In the genomic region with DNA sequence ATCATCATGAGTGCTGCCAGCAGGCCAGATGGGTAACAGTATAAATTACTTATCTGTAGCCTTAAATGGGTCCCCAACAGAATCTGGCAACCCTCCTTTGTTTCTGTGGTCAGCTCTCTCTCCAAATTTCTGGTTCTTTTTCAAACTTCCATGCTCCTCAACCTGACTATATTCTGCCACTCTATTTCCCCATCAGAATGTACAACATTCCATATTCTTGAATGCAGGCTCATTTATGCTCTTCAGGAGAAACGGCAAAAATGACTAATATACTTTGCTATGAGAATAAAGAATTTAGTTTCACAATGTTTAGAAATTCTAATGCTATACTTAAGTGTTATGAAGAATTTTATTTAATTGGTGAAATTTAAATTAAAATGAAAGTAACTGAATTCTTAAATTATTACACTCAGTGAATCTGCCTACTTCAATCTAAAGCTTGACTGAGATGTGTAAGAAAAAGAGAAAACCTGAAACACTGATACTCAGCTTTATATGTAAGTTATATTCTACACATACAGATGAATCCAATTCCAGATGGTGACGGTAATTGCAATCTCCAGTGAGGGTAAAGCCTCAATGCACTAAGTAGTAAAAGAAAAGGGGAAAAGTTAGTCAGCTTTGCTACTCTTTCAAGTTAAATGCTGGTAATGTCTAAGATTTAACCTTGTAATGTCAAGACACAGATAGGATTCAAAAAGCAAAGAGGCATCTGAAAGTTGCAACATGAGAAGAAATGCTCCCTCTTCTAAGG, we compare ENCODE assay signal across 19 cellular contexts. TPM values are rescaled to one million over a fixed set of nuclear protein-coding genes. Genes with fewer than 3 reads are reported as not detected.
A peak's percentile ranks its signal among the peaks of the same experiment; 100 is the strongest.
DNase-seq lines count a peak whose midpoint lies in the region; ATAC-seq, FAIRE-seq and TF ChIP-seq lines count a peak whose summit lies in the region.
"Had no signal": no experiment of that assay in that cellular context is flagged by ENCODE, and none has a peak within 500 bp of the region (broad histone marks: within the 10 kb centered on the region; RNA-seq: fewer than 3 reads in every experiment).

No MANE protein-coding gene starts in this region.

- peaks cover 19% of the 10 kb centered on the region for H3K36me3 Mint-ChIP-seq in activated CD4-positive, alpha-beta memory T cell treated with anti-CD3 and anti-CD28 coated beads for 36 hours
- peaks cover 49% of the 10 kb centered on the region for H3K36me3 Mint-ChIP-seq in activated CD4-positive, alpha-beta memory T cell treated with anti-CD3 and anti-CD28 coated beads, Interleukin-2, amount 10 ng/mL, durations not matched to agents 7 days and 5 days (ENCODE audit: low read depth)

- TF ChIP-seq CTCF in bronchial epithelial cell (IDR thresholded peaks at IDR 0.05; ENCODE audit: insufficient read depth, low read length, severe bottlenecking) (no peak), osteoblast (IDR thresholded peaks at IDR 0.05; ENCODE audit: extremely low read depth, low read depth, low read length) (no peak)

- no peak for FAIRE-seq in bronchial epithelial cell (lab: Jason Lieb, UNC)

- ATAC-seq in GM21619 (IDR thresholded peaks at IDR 0.05; ENCODE audit: unreplicated experiment), result no peak
- ATAC-seq: foreskin keratinocyte, T-cell had no signal

- peaks cover 5% of the 10 kb centered on the region for H4K20me1 ChIP-seq in osteoblast (ENCODE audit: insufficient read depth, low read length)

- H2AFZ ChIP-seq in osteoblast (ENCODE audit: low read length), result no peak overlapping the region

- POLR2A ChIA-PET in activated CD4-positive, alpha-beta memory T cell treated with anti-CD3 and anti-CD28 coated beads for 36 hours (lab: Charles Lee), result interaction anchor here (0.6 to 1.1 kb wide), 2 partner anchors 16 to 27 kb away, joined by 3 read pairs; no protein-coding TSS in a partner anchor
- POLR2A ChIA-PET in activated CD4-positive, alpha-beta memory T cell treated with anti-CD3 and anti-CD28 coated beads, Interleukin-2, amount 10 ng/mL, durations not matched to agents 7 days and 5 days (lab: Charles Lee), result interaction anchor here (1.0 to 6.6 kb wide), 4 partner anchors 18 to 273 kb away, joined by 3 to 99 read pairs (median 4); a partner anchor contains a TSS

- peaks cover 3% of the 10 kb centered on the region for H3K9me3 Mint-ChIP-seq in activated CD4-positive, alpha-beta memory T cell treated with anti-CD3 and anti-CD28 coated beads for 36 hours
- peaks cover 5% of the 10 kb centered on the region for H3K9me3 Mint-ChIP-seq in activated CD4-positive, alpha-beta memory T cell treated with anti-CD3 and anti-CD28 coated beads, Interleukin-2, amount 10 ng/mL, durations not matched to agents 7 days and 5 days
- H3K9me3 Mint-ChIP-seq: activated naive CD4-positive, alpha-beta T cell treated with anti-CD3 and anti-CD28 coated beads, Interleukin-2, amount 50 U/mL, for 24 hours; dendritic cell treated with granulocyte-macrophage colony-stimulating factor and Interleukin-4, amounts not matched to agents 40 ng/mL and 50 ng/mL, for 4 days; T-cell had no signal

- H3K27me3 ChIP-seq in bronchial epithelial cell (ENCODE audit: control insufficient read depth, insufficient read depth, low read length), result no peaks in the 10 kb centered on the region
- no peaks in the 10 kb centered on the region for H3K27me3 ChIP-seq in osteoblast (ENCODE audit: insufficient read depth, low read length)
- H3K27me3 ChIP-seq: foreskin keratinocyte, vagina had no signal

- H3K27ac Mint-ChIP-seq in activated CD4-positive, alpha-beta memory T cell treated with anti-CD3 and anti-CD28 coated beads for 36 hours, result peak overlapping the region; percentile 54
- H3K27ac Mint-ChIP-seq in activated CD4-positive, alpha-beta memory T cell treated with anti-CD3 and anti-CD28 coated beads, Interleukin-2, amount 10 ng/mL, durations not matched to agents 7 days and 5 days, result no peak overlapping the region
- H3K27ac Mint-ChIP-seq: activated naive CD4-positive, alpha-beta T cell treated with anti-CD3 and anti-CD28 coated beads, Interleukin-2, amount 50 U/mL, for 24 hours; B cell; dendritic cell treated with granulocyte-macrophage colony-stimulating factor and Interleukin-4, amounts not matched to agents 40 ng/mL and 50 ng/mL, for 4 days; H9; T-cell had no signal

- no peaks in the 10 kb centered on the region for H3K27me3 Mint-ChIP-seq in activated CD4-positive, alpha-beta memory T cell treated with anti-CD3 and anti-CD28 coated beads for 36 hours
- H3K27me3 Mint-ChIP-seq in activated CD4-positive, alpha-beta memory T cell treated with anti-CD3 and anti-CD28 coated beads, Interleukin-2, amount 10 ng/mL, durations not matched to agents 7 days and 5 days, result no peaks in the 10 kb centered on the region
- H3K27me3 Mint-ChIP-seq: activated naive CD4-positive, alpha-beta T cell treated with anti-CD3 and anti-CD28 coated beads, Interleukin-2, amount 50 U/mL, for 24 hours; B cell; dendritic cell treated with granulocyte-macrophage colony-stimulating factor and Interleukin-4, amounts not matched to agents 40 ng/mL and 50 ng/mL, for 4 days; T-cell had no signal

- H3K4me2 ChIP-seq in osteoblast (ENCODE audit: insufficient read depth, low read length), result peak overlapping the region; percentile 73

- H3K4me3 Mint-ChIP-seq in activated CD4-positive, alpha-beta memory T cell treated with anti-CD3 and anti-CD28 coated beads for 36 hours, result no peak overlapping the region
- H3K4me3 Mint-ChIP-seq in activated CD4-positive, alpha-beta memory T cell treated with anti-CD3 and anti-CD28 coated beads, Interleukin-2, amount 10 ng/mL, durations not matched to agents 7 days and 5 days, result no peak overlapping the region
- H3K4me3 Mint-ChIP-seq: activated naive CD4-positive, alpha-beta T cell treated with anti-CD3 and anti-CD28 coated beads, Interleukin-2, amount 50 U/mL, for 24 hours; B cell; dendritic cell treated with granulocyte-macrophage colony-stimulating factor and Interleukin-4, amounts not matched to agents 40 ng/mL and 50 ng/mL, for 4 days; H9; T-cell had no signal

- no peaks in the 10 kb centered on the region for H3K9me3 ChIP-seq in osteoblast (ENCODE audit: low read depth, low read length)
- H3K9me3 ChIP-seq: vagina had no signal

- H3K4me1 ChIP-seq in osteoblast (ENCODE audit: insufficient read depth, low read length), result peaks cover 54% of the 10 kb centered on the region
- H3K4me1 ChIP-seq: foreskin keratinocyte had no signal

- intact Hi-C loops in activated CD4-positive, alpha-beta memory T cell treated with anti-CD3 and anti-CD28 coated beads for 36 hours (cut with micrococcal nuclease), result no loop called here

- H3K4me3 ChIP-seq in bronchial epithelial cell (ENCODE audit: low read depth, low read length) (no peak overlapping the region), osteoblast (ENCODE audit: insufficient read depth, low read length) (peak overlapping the region; percentile 26)
- H3K4me3 ChIP-seq: vagina had no signal

- CTCF ChIA-PET in activated CD4-positive, alpha-beta memory T cell treated with anti-CD3 and anti-CD28 coated beads for 36 hours (lab: Charles Lee), result interaction anchor here (0.7 to 6.4 kb wide), 11 partner anchors 11 to 259 kb away, joined by 3 to 185 read pairs (median 4); a partner anchor contains a TSS
- CTCF ChIA-PET in activated CD4-positive, alpha-beta memory T cell treated with anti-CD3 and anti-CD28 coated beads, Interleukin-2, amount 10 ng/mL, durations not matched to agents 7 days and 5 days (lab: Charles Lee), result interaction anchor here (0.7 to 8.5 kb wide), 15 partner anchors 8 to 258 kb away, joined by 3 to 94 read pairs (median 8); a partner anchor contains a TSS

- peaks cover 79% of the 10 kb centered on the region for H3K4me1 Mint-ChIP-seq in activated CD4-positive, alpha-beta memory T cell treated with anti-CD3 and anti-CD28 coated beads for 36 hours (ENCODE audit: low read depth)
- H3K4me1 Mint-ChIP-seq in activated CD4-positive, alpha-beta memory T cell treated with anti-CD3 and anti-CD28 coated beads, Interleukin-2, amount 10 ng/mL, durations not matched to agents 7 days and 5 days, result peaks cover 68% of the 10 kb centered on the region

- peak overlapping the region; percentile 76 for H3K27ac ChIP-seq in osteoblast (ENCODE audit: low read depth, low read length)
- H3K27ac ChIP-seq: foreskin keratinocyte, vagina had no signal

- DNase-seq in activated CD4-positive, alpha-beta memory T cell treated with anti-CD3 and anti-CD28 coated beads for 36 hours, result no peak
- DNase-seq in activated CD4-positive, alpha-beta memory T cell treated with anti-CD3 and anti-CD28 coated beads, Interleukin-2, amount 10 ng/mL, durations not matched to agents 7 days and 5 days, result no peak
- DNase-seq in LHCN-M2 (ENCODE audit: low read depth), result peak; percentile 48
- peak; percentile 56 for DNase-seq in bronchial epithelial cell (ENCODE audit: low read depth)
- DNase-seq in osteoblast (ENCODE audit: insufficient read length, low spot score, missing footprints), result peak; percentile 60
- DNase-seq in kidney tubule cell (ENCODE audit: low spot score), result no peak
- no peak for DNase-seq in SHP77 treated with DMSO at 0.1 percent for 48 hours (lab: John Stamatoyannopoulos, UW)
- DNase-seq: activated CD4-positive, alpha-beta T cell treated with anti-CD3 and anti-CD28 coated beads, Interleukin-2, amount 50 U/mL, for 48 hours; H9; NCI-H2227 treated with DMSO at 0.1 percent for 48 hours; posterior cingulate gyrus; stimulated activated CD8-positive, alpha-beta memory T cell treated with anti-CD3 and anti-CD28 coated beads, Interleukin-4, amount 100 ng/mL, for 48 hours; T-cell had no signal

- H3K36me3 ChIP-seq in bronchial epithelial cell (ENCODE audit: control insufficient read depth, insufficient read depth, low read length) (no peaks in the 10 kb centered on the region), osteoblast (ENCODE audit: insufficient read depth, low read length) (no peaks in the 10 kb centered on the region)
- H3K36me3 ChIP-seq: vagina had no signal

- peaks cover 90% of the 10 kb centered on the region for H3K79me2 ChIP-seq in osteoblast (ENCODE audit: insufficient read depth, low read length)

RNA-seq across cellular contexts. Expression of a gene that starts 24.7 kb away (rescaled TPM):
- total RNA-seq in activated CD4-positive, alpha-beta memory T cell treated with anti-CD3 and anti-CD28 coated beads for 36 hours, result 100 to 1,000 TPM; 102 to 107 TPM
- 10 to 100 TPM; 78.4 to 79.6 TPM for total RNA-seq in activated CD4-positive, alpha-beta memory T cell treated with anti-CD3 and anti-CD28 coated beads, Interleukin-2, amount 10 ng/mL, durations not matched to agents 7 days and 5 days
- 38.9 and 42.0 TPM in 2 replicates for total RNA-seq in LHCN-M2 (2014; rRNA removed)
- 14.4 TPM for polyA plus RNA-seq in LHCN-M2 (2012)
- total RNA-seq in bronchial epithelial cell, result 6.0 and 6.3 TPM in 2 replicates
- 47.7 and 48.1 TPM in 2 replicates for total RNA-seq in osteoblast

Comparison
In these comparisons a context has a peak if more than half of its experiments do, and no peak if none do; other contexts are left out.
1. DNase-seq: peak in LHCN-M2 (single experiment), bronchial epithelial cell (single experiment) and osteoblast (single experiment); none in activated CD4-positive, alpha-beta memory T cell treated with anti-CD3 and anti-CD28 coated beads for 36 hours (single experiment), activated CD4-positive, alpha-beta memory T cell treated with anti-CD3 and anti-CD28 coated beads, Interleukin-2, amount 10 ng/mL, durations not matched to agents 7 days and 5 days (single experiment), kidney tubule cell (single experiment) and SHP77 treated with DMSO at 0.1 percent for 48 hours (single experiment).